Comparison of ENCODE assay signal across 32 cellular contexts in the genomic region with DNA sequence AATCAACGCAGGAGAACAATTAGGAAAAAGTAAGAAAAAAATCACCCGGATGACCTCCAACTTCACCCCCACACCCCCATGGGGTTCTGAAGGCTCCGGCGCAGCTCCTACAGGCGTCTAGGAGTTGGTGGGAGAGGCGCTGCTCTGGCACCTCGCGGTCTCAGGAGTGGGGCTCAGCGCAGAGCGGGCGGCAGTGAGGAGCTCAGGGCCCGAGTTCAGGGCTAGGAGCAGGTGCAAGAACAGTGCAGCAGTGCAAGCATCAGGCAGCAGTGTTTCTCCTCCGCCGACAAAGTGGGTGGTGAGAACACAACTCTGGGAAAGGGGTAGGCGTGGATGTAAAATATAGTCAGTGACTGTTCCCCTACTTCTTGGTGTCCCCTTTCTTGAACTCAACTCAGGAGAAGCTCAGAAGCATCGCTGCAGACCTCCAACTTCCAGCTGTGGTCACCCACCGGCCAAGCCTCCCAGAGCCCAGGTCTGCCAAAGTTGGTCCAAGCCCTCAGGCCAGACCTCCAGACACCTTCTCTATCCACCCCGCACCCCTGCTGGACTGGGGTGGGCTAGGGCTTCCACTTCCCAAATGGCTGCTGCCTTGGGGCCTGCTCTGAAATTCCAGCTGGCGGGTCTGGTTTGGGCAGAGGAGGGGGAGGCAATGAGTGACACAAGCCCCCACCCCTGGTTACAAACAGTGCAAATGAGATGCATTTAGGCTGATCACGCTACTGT. TPM values are rescaled to one million over a fixed set of nuclear protein-coding genes. Genes with fewer than 3 reads are reported as not detected.
DNase-seq lines count a peak whose midpoint lies in the region; ATAC-seq, FAIRE-seq and TF ChIP-seq lines count a peak whose summit lies in the region.
"Had no signal": no experiment of that assay in that cellular context is flagged by ENCODE, and none has a peak within 500 bp of the region (broad histone marks: within the 10 kb centered on the region; RNA-seq: fewer than 3 reads in every experiment).

No MANE protein-coding gene starts in this region.

- H3K4me1 ChIP-seq in GM23338 (ENCODE audit: insufficient read depth) (peaks cover 55% of the 10 kb centered on the region), H1 (replicated peaks in 1 of 4; ENCODE audit: control insufficient read depth in 3 of 4, insufficient read depth in 4 of 4, low read length in 3 of 4) (peaks cover 4 to 41% (median 21%) of the 10 kb centered on the region in 4 experiments)

- DNase-seq in GM23338 (ENCODE audit: low spot score) (no peak), H1 (ENCODE audit: low read depth in 1 of 2, low spot score in 2 of 2) (no peak), middle frontal gyrus (ENCODE audit: extremely low spot score, low spot score) (peak; percentile 22), retina (peak; percentile 43), NCI-H446 treated with DMSO at 0.1 percent for 48 hours (lab: John Stamatoyannopoulos, UW) (no peak), progenitor cell of endocrine pancreas (ENCODE audit: low spot score, unreplicated experiment) (no peak)
- DNase-seq: activated CD4-positive, alpha-beta T cell treated with anti-CD3 and anti-CD28 coated beads for 36 hours; activated naive CD4-positive, alpha-beta T cell treated with Interleukin-2 at 50 U/mL for 16 hours; activated T-cell treated with anti-CD3 and anti-CD28 coated beads, Interleukin-2, amount 50 U/mL, for 72 hours; AML-193; CD8-positive, alpha-beta memory T cell; foreskin melanocyte; NCI-H1694 treated with DMSO at 0.1 percent for 48 hours; right lobe of liver; T-helper 17 cell had no signal

- no peak overlapping the region for H3K9ac ChIP-seq in H1 (replicated peaks in 1 of 4; ENCODE audit: extremely low read depth in 1 of 4, low read depth in 3 of 4, low read length in 3 of 4)

- H3K14ac ChIP-seq in H1 (ENCODE audit: insufficient read length): no peak overlapping the region

- no peak overlapping the region for H2BK120ac ChIP-seq in H1 (replicated peaks; ENCODE audit: low read depth, low read length)

- POLR2A ChIA-PET in H1 (lab: Charles Lee; ENCODE audit: partially characterized antibody): no interaction called here

- TF ChIP-seq CTCF in GM23338 (conservative IDR thresholded peaks at IDR 0.05; ENCODE audit: low read depth in 2 of 2) (no peak), H1 (IDR thresholded peaks at IDR 0.05; ENCODE audit: control extremely low read depth in 1 of 3, insufficient read depth in 1 of 3, low read depth in 1 of 3, low read length in 3 of 3) (no peak), progenitor cell of endocrine pancreas (IDR thresholded peaks at IDR 0.05; ENCODE audit: unreplicated experiment) (no peak)

- H3K23me2 ChIP-seq in H1 (ENCODE audit: low read depth, low read length): peaks cover 19% of the 10 kb centered on the region

- no peaks in the 10 kb centered on the region for H3K36me3 ChIP-seq in GM23338 (ENCODE audit: insufficient read depth)
- H3K36me3 ChIP-seq in H1 (ENCODE audit: control insufficient read depth in 2 of 4, insufficient read depth in 4 of 4, low read length in 3 of 4): no peaks in the 10 kb centered on the region; a peak in 1 of 8 replicates
- H3K36me3 ChIP-seq: adrenal gland, esophagus muscularis mucosa, HAP-1, right lobe of liver, tibial nerve had no signal

- no peaks in the 10 kb centered on the region for H3K79me2 ChIP-seq in GM23338 (replicated peaks; ENCODE audit: insufficient read depth)
- no peaks in the 10 kb centered on the region for H3K79me2 ChIP-seq in H1 (ENCODE audit: control insufficient read depth in 1 of 2, insufficient read depth in 2 of 2, low read length in 2 of 2)
- H3K79me2 ChIP-seq: hepatocyte had no signal

- 12% methylated on average over 20 of the region's 20 CpGs; no CpG with 5 or more reads in 1 of the 2 experiments for WGBS in H1 (ENCODE audit: extremely low coverage in 1 of 2, insufficient coverage in 1 of 2, insufficient read length in 1 of 2, insufficient replicate concordance in 2 of 2, low coverage in 1 of 2, low lambda C conversion rate in 2 of 2, missing lambda C conversion rate in 1 of 2), 2 experiments

- no peak for TF ChIP-seq EP300 in H1 (IDR thresholded peaks at IDR 0.05; ENCODE audit: borderline replicate concordance in 1 of 2, low read depth in 2 of 2, low read length in 2 of 2)

- FAIRE-seq in H1 (lab: Jason Lieb, UNC): no peak
- FAIRE-seq: A204.1, bronchial epithelial cell, G401.6, GM18507 had no signal

- no peaks in the 10 kb centered on the region for H3K9me3 ChIP-seq in H1 (ENCODE audit: insufficient read depth in 2 of 2, low read depth in 1 of 2, low read length in 1 of 2)
- H3K9me3 ChIP-seq: adrenal gland, esophagus muscularis mucosa, HAP-1, right lobe of liver, tibial nerve had no signal

- H3K56ac ChIP-seq in H1 (replicated peaks; ENCODE audit: insufficient read length, low read depth, low read length): no peak overlapping the region

- no peak overlapping the region for H4K5ac ChIP-seq in H1 (ENCODE audit: insufficient read length, low read depth, low read length)

- H4K91ac ChIP-seq in H1 (replicated peaks; ENCODE audit: insufficient read length, low read length): no peak overlapping the region

- H3K4me2 ChIP-seq in GM23338: peak overlapping the region; percentile 78
- H3K4me2 ChIP-seq in H1 (ENCODE audit: insufficient read depth in 1 of 2, low read depth in 2 of 2, low read length in 2 of 2): peak overlapping the region; percentile 68 to 74; a peak in 3 of 4 replicates

- H3K27ac Mint-ChIP-seq in GM23338 (no peak overlapping the region), progenitor cell of endocrine pancreas (no peak overlapping the region)
- H3K27ac Mint-ChIP-seq: activated CD4-positive, alpha-beta T cell treated with anti-CD3 and anti-CD28 coated beads for 36 hours; activated T-cell treated with anti-CD3 and anti-CD28 coated beads, Interleukin-2, amount 50 U/mL, for 72 hours; CD8-positive, alpha-beta memory T cell; stimulated activated naive CD8-positive, alpha-beta T cell treated with anti-CD3 and anti-CD28 coated beads, Interleukin-15, Interleukin-2, amounts not matched to agents 100 ng/mL and 50 ng/mL, for 24 hours; T-helper 17 cell had no signal

- H3K27me3 Mint-ChIP-seq in GM23338 (ENCODE audit: insufficient read depth, low read depth, poor library complexity) (peaks cover 96% of the 10 kb centered on the region), progenitor cell of endocrine pancreas (peaks cover 94% of the 10 kb centered on the region)

- H2AK5ac ChIP-seq in H1 (ENCODE audit: low read depth, low read length): no peak overlapping the region

- H3K27me3 ChIP-seq in GM23338 (ENCODE audit: insufficient read depth) (peaks cover 100% of the 10 kb centered on the region), H1 (replicated peaks in 1 of 4; ENCODE audit: control insufficient read depth in 3 of 4, extremely low read depth in 1 of 4, insufficient read depth in 3 of 4, low read length in 3 of 4) (peaks cover 83 to 98% (median 97%) of the 10 kb centered on the region in 4 experiments)

- H4K20me1 ChIP-seq in GM23338 (replicated peaks; ENCODE audit: insufficient read depth): peaks cover 30% of the 10 kb centered on the region
- peaks cover 16 to 29% of the 10 kb centered on the region in 2 experiments for H4K20me1 ChIP-seq in H1 (replicated peaks in 1 of 2; ENCODE audit: control insufficient read depth in 1 of 2, insufficient read depth in 2 of 2, low read length in 2 of 2)

- H3K4me3 ChIP-seq in GM23338 (peak overlapping the region; percentile 59), H1 (ENCODE audit: extremely low read depth in 1 of 4, insufficient read depth in 2 of 4, low read depth in 3 of 4, low read length in 4 of 4) (peak overlapping the region in 1 of 4 experiments; percentile 53; a peak in 4 of 8 replicates)
- H3K4me3 ChIP-seq: adrenal gland, coronary artery, esophagus muscularis mucosa, HAP-1, hepatocyte, right lobe of liver, SK-N-MC, tibial nerve had no signal

- H3K9me3 Mint-ChIP-seq in GM23338 (peaks cover 3% of the 10 kb centered on the region; the same call in 2 of the 3 replicates), progenitor cell of endocrine pancreas (ENCODE audit: low read depth) (no peaks in the 10 kb centered on the region)
- H3K9me3 Mint-ChIP-seq: activated T-cell treated with anti-CD3 and anti-CD28 coated beads, Interleukin-2, amount 50 U/mL, for 72 hours; stimulated activated naive CD8-positive, alpha-beta T cell treated with anti-CD3 and anti-CD28 coated beads, Interleukin-15, Interleukin-2, amounts not matched to agents 100 ng/mL and 50 ng/mL, for 24 hours had no signal

- no peak for TF ChIP-seq RAD21 in H1 (IDR thresholded peaks at IDR 0.05 in 1 of 2, conservative IDR thresholded peaks at IDR 0.05 in 1 of 2; ENCODE audit: low read depth in 2 of 2, low read length in 2 of 2)

- no peaks in the 10 kb centered on the region for H3K79me1 ChIP-seq in H1 (ENCODE audit: low read depth, low read length)

- H3K23ac ChIP-seq in H1 (ENCODE audit: insufficient read length): no peak overlapping the region

- no peak overlapping the region for H2BK20ac ChIP-seq in H1 (ENCODE audit: low read length)

- H3K4me3 Mint-ChIP-seq in GM23338: peak overlapping the region; percentile 49
- H3K4me3 Mint-ChIP-seq in progenitor cell of endocrine pancreas (ENCODE audit: low read depth): no peak overlapping the region
- H3K4me3 Mint-ChIP-seq: activated CD4-positive, alpha-beta T cell treated with anti-CD3 and anti-CD28 coated beads for 36 hours; activated T-cell treated with anti-CD3 and anti-CD28 coated beads, Interleukin-2, amount 50 U/mL, for 72 hours; CD8-positive, alpha-beta memory T cell; stimulated activated naive CD8-positive, alpha-beta T cell treated with anti-CD3 and anti-CD28 coated beads, Interleukin-15, Interleukin-2, amounts not matched to agents 100 ng/mL and 50 ng/mL, for 24 hours; T-helper 17 cell had no signal

- ATAC-seq in GM23338 (peak; percentile 2; the same call in 1 of the 3 replicates), HG03097 (IDR thresholded peaks at IDR 0.05; ENCODE audit: low FRiP score, unreplicated experiment) (no peak), GM19023 (IDR thresholded peaks at IDR 0.05; ENCODE audit: unreplicated experiment) (no peak)
- ATAC-seq: activated CD4-positive, alpha-beta T cell treated with anti-CD3 and anti-CD28 coated beads for 36 hours; activated T-cell treated with anti-CD3 and anti-CD28 coated beads, Interleukin-2, amount 50 U/mL, for 72 hours; T-helper 17 cell had no signal

- H3K36me3 Mint-ChIP-seq in GM23338 (ENCODE audit: low read depth): no peaks in the 10 kb centered on the region
- H3K36me3 Mint-ChIP-seq in progenitor cell of endocrine pancreas (ENCODE audit: insufficient read depth): no peaks in the 10 kb centered on the region
- H3K36me3 Mint-ChIP-seq: CD8-positive, alpha-beta memory T cell had no signal

- H2BK15ac ChIP-seq in H1 (ENCODE audit: low read length): no peak overlapping the region

- no peak overlapping the region for H2BK5ac ChIP-seq in H1 (ENCODE audit: low read depth, low read length)

- no peaks in the 10 kb centered on the region for H3K9me2 ChIP-seq in GM23338 (ENCODE audit: insufficient read depth)

- CTCF ChIA-PET in H1 (lab: Charles Lee; ENCODE audit: partially characterized antibody): interaction anchor here (0.7 to 2.3 kb wide), 8 partner anchors 8 to 452 kb away, joined by 3 to 9 read pairs (median 4); no protein-coding TSS in a partner anchor

- peaks cover 34% of the 10 kb centered on the region for H3F3A ChIP-seq in GM23338 (replicated peaks; ENCODE audit: low read depth)

- H3K27ac ChIP-seq in GM23338 (ENCODE audit: low read depth) (no peak overlapping the region), H1 (ENCODE audit: low read depth, low read length) (no peak overlapping the region)
- H3K27ac ChIP-seq: adrenal gland, coronary artery, esophagus muscularis mucosa, hepatocyte, HL-60, right lobe of liver, SK-N-MC, tibial nerve had no signal

- no peak overlapping the region for H4K8ac ChIP-seq in H1 (ENCODE audit: extremely low read depth, insufficient read depth, low read length)

- H3K4ac ChIP-seq in H1 (replicated peaks; ENCODE audit: insufficient read length, low read depth, low read length): no peak overlapping the region

- H2AFZ ChIP-seq in GM23338 (0 out of 2 replicates have a peak overlapping the region, but pooled peaks have one; percentile 84), H1 (ENCODE audit: low read length) (no peak overlapping the region)
- H2AFZ ChIP-seq: hepatocyte had no signal

- H2BK12ac ChIP-seq in H1 (ENCODE audit: low read depth, low read length): no peak overlapping the region

- TF ChIP-seq POLR2A in H1 (IDR thresholded peaks at IDR 0.05; ENCODE audit: control extremely low read depth in 1 of 2, low read depth in 2 of 2, low read length in 2 of 2): no peak

- H3K4me1 Mint-ChIP-seq in GM23338: peaks cover 49% of the 10 kb centered on the region
- peaks cover 11% of the 10 kb centered on the region for H3K4me1 Mint-ChIP-seq in progenitor cell of endocrine pancreas (ENCODE audit: low read depth)

- H3K18ac ChIP-seq in H1 (ENCODE audit: extremely low read depth, low read length): no peak overlapping the region

RNA-seq across cellular contexts. Expression of gene POU3F3, which starts 14.3 kb away (rescaled TPM):
- 0.24 TPM in 1 of 2 replicates, not detected in the other for total RNA-seq in GM23338 (2014; rRNA removed; shearing (Covaris generic))
- polyA plus RNA-seq in GM23338 (2016; fragmentation: Nextera tagmentation; extraction: Ambion mirVana) (0.06 and 0.14 TPM in 2 replicates), H1 (2011; rRNA removed) (0.02 TPM in 1 of 2 replicates, not detected in the other)
- total RNA-seq in H1 (2021; fragmentation: NEBNext Ultra II Directional; extraction: Animal tissue kit (Norgen Biotek cat#: 25700)): 0.09 and 0.10 TPM in 2 replicates
- polyA plus RNA-seq in H1 (2011; cell fraction: cytosol; rRNA removed): not detected
- 0.03 TPM for polyA plus RNA-seq in H1 (2011; cell fraction: nucleus; rRNA removed)
- polyA plus RNA-seq in H1 (2012, experiment 1 of 2): 0.05 TPM in 2 of 4 replicates, not detected in the others
- not detected for polyA plus RNA-seq in H1 (2012, experiment 2 of 2)
- polyA plus RNA-seq in H1 (2013, experiment 1 of 2): 0.10 TPM
- 0.04 TPM for polyA plus RNA-seq in H1 (2013, experiment 2 of 2)
- not detected in 2 replicates for polyA minus RNA-seq in H1 (2011; rRNA and poly(A)+ RNA removed)
- polyA minus RNA-seq in H1 (2011; cell fraction: cytosol; rRNA and poly(A)+ RNA removed): not detected
- not detected for polyA minus RNA-seq in H1 (2011; cell fraction: nucleus; rRNA and poly(A)+ RNA removed)
- total RNA-seq in progenitor cell of endocrine pancreas: not detected in 2 replicates
- total RNA-seq: activated CD4-positive, alpha-beta T cell treated with anti-CD3 and anti-CD28 coated beads for 36 hours; activated T-cell treated with anti-CD3 and anti-CD28 coated beads, Interleukin-2, amount 50 U/mL, for 72 hours; bronchial epithelial cell; CD8-positive, alpha-beta memory T cell; hepatocyte; LHCN-M2; lung microvascular endothelial cell; right lobe of liver; T-helper 17 cell; tibial nerve had no signal
- polyA plus RNA-seq: CD8-positive, alpha-beta memory T cell; hepatocyte had no signal

Comparison
In these comparisons a context has a peak if more than half of its experiments do, and no peak if none do; other contexts are left out.
1. DNase-seq: peak in middle frontal gyrus (single experiment) and retina (single experiment); none in GM23338 (single experiment), H1 (0 of 2), NCI-H446 treated with DMSO at 0.1 percent for 48 hours (single experiment) and progenitor cell of endocrine pancreas (single experiment).